In the genomic region with DNA sequence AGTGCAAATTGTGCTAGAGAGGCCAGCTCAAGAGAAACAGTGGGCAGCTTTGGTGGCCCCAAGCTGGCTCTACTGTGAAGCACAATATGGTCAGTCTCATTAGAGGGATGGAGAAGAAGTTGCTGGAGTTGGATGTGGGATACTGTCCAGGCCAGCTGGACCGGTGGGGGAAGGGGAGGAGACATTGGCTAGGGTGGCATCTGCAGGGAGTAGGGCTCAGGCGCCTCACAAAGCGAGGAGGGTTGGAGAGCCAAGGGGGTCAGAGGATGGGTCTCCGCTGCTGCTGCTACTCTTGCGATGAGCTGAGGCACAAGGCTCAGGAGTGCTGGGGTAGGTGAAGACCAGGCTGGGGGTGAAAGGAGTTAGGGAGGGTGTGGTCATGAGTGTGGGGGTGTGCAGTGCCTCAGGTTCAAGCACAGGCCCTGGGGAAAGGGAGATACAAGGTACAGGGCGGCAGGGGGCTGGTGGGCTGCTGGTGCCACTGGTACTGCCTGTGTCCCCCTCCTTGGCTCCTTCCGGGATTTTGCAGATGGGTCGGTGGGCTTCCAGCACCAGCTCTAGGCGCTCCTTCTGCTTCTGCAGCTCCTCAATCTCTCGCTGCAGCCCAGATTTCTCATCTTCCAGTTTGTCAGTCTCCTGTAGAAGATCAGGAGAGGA, we compare ENCODE assay signal across 8 cellular contexts. TPM values are rescaled to one million over a fixed set of nuclear protein-coding genes. Genes with fewer than 3 reads are reported as not detected.
A peak's percentile ranks its signal among the peaks of the same experiment; 100 is the strongest.
DNase-seq lines count a peak whose midpoint lies in the region; ATAC-seq and TF ChIP-seq lines count a peak whose summit lies in the region.

No MANE protein-coding gene starts in this region.

- WGBS in esophagus muscularis mucosa, result 72% methylated on average over 10 of the region's 10 CpGs

- intact Hi-C loops in Panc1 (cut with micrococcal nuclease; ENCODE audit: unreplicated experiment) (no loop called here), esophagus muscularis mucosa (cut with DNase I) (no loop called here)

- no TSS peak for BruUV-seq in Panc1 (replicated peaks; lab: Mats Ljungman, UMichigan)

- H3K27me3 ChIP-seq in GM06990 (replicated peaks; ENCODE audit: control insufficient read depth, insufficient read depth, low read length), result no peaks in the 10 kb centered on the region
- H3K27me3 ChIP-seq in Panc1 (ENCODE audit: control insufficient read depth, insufficient read depth, low read length), result no peaks in the 10 kb centered on the region
- no peaks in the 10 kb centered on the region for H3K27me3 ChIP-seq in esophagus muscularis mucosa
- no peaks in the 10 kb centered on the region for H3K27me3 ChIP-seq in skeletal muscle tissue (ENCODE audit: control insufficient read depth in 3 of 3, insufficient read depth in 3 of 3, low read length in 3 of 3)

- ATAC-seq in Panc1 (no peak), HG03095 (IDR thresholded peaks at IDR 0.05; ENCODE audit: unreplicated experiment) (no peak), HG03565 (IDR thresholded peaks at IDR 0.05; ENCODE audit: unreplicated experiment) (no peak), left lobe of liver (no peak), GM19023 (IDR thresholded peaks at IDR 0.05; ENCODE audit: unreplicated experiment) (no peak)

- in situ Hi-C loops in Panc1 (cut with HindIII; ENCODE audit: low pct_unique_long_range_greater_than_20kb, low sequenced_read_pairs), result no loop called here

- H3K4me3 ChIP-seq in GM06990 (replicated peaks; ENCODE audit: low read depth, low read length) (peak overlapping the region; percentile 89), Panc1 (ENCODE audit: low read depth in 2 of 2, low read length in 2 of 2) (peak overlapping the region; percentile 88 to 93), esophagus muscularis mucosa (peak overlapping the region in 3 of 4 donors; percentile 30 to 84 (median 84)), skeletal muscle tissue (ENCODE audit: low read length in 3 of 3) (peak overlapping the region in 2 of 3 donors; percentile 30 to 35)

- no peak for TF ChIP-seq EP300 in esophagus muscularis mucosa (IDR thresholded peaks at IDR 0.05)

- H3K36me3 ChIP-seq in GM06990 (ENCODE audit: control insufficient read depth, insufficient read depth, low read length) (no peaks in the 10 kb centered on the region; the same call in none of the 2 replicates), Panc1 (ENCODE audit: control insufficient read depth, insufficient read depth, low read length) (no peaks in the 10 kb centered on the region; the same call in 1 of the 2 replicates), esophagus muscularis mucosa (no peaks in the 10 kb centered on the region), skeletal muscle tissue (ENCODE audit: control insufficient read depth in 3 of 3, insufficient read depth in 3 of 3, low read length in 3 of 3) (no peaks in the 10 kb centered on the region)

- DNase-seq in GM06990 (ENCODE audit: extremely low read depth, insufficient read length) (no peak), Panc1 (ENCODE audit: low read depth, low spot score) (no peak), esophagus muscularis mucosa (ENCODE audit: extremely low spot score) (no peak), left lobe of liver (ENCODE audit: low spot score) (no peak)

- CTCF ChIA-PET in Panc1 (lab: Charles Lee), result no interaction called here

- peak overlapping the region in 2 of 3 donors; percentile 32 to 96 for H3K9ac ChIP-seq in skeletal muscle tissue (ENCODE audit: low read depth in 1 of 3, low read length in 3 of 3)

- H3K4me1 ChIP-seq in Panc1 (ENCODE audit: control insufficient read depth, insufficient read depth, low read length) (peaks cover 67% of the 10 kb centered on the region), esophagus muscularis mucosa (peaks cover 43 to 58% (median 55%) of the 10 kb centered on the region in 4 donors), skeletal muscle tissue (ENCODE audit: control insufficient read depth in 3 of 3, insufficient read depth in 3 of 3, low read length in 3 of 3) (peaks cover 43 to 60% (median 45%) of the 10 kb centered on the region in 3 donors)

- POLR2A ChIA-PET in Panc1 (lab: Charles Lee), result interaction anchor here (0.6 to 2.2 kb wide), 5 partner anchors 8 to 252 kb away, joined by 3 to 9 read pairs (median 4); no protein-coding TSS in a partner anchor

- no peak for TF ChIP-seq POLR2A in esophagus muscularis mucosa (IDR thresholded peaks at IDR 0.05; ENCODE audit: low read depth)

- H3K9me3 ChIP-seq in Panc1 (ENCODE audit: control insufficient read depth, insufficient read depth, low read depth, low read length), result no peaks in the 10 kb centered on the region
- H3K9me3 ChIP-seq in esophagus muscularis mucosa, result no peaks in the 10 kb centered on the region
- H3K9me3 ChIP-seq in skeletal muscle tissue (ENCODE audit: control insufficient read depth in 3 of 3, low read length in 3 of 3), result no peaks in the 10 kb centered on the region

- H3K27ac ChIP-seq in Panc1 (ENCODE audit: low read length) (peak overlapping the region; percentile 87), esophagus muscularis mucosa (replicated peaks in 1 of 4) (peak overlapping the region; percentile 96 to 100 (median 98)), skeletal muscle tissue (ENCODE audit: low read depth, low read length) (peak overlapping the region; percentile 89)

- TF ChIP-seq CTCF in GM06990 (IDR thresholded peaks at IDR 0.05; ENCODE audit: insufficient read depth, low read length, poor library complexity, severe bottlenecking) (no peak), Panc1 (IDR thresholded peaks at IDR 0.05) (no peak), esophagus muscularis mucosa (IDR thresholded peaks at IDR 0.05) (no peak)

RNA-seq across cellular contexts. Expression of a gene that starts 2.3 kb away (rescaled TPM):
- 85.4 TPM for total RNA-seq in Panc1 (2021; ENCODE audit: unreplicated experiment)
- polyA plus RNA-seq in Panc1 (2012; ENCODE audit: insufficient read length), result 188 TPM
- 10 to 100 TPM; 63.5 to 99.5 (median 84.6) TPM for total RNA-seq in esophagus muscularis mucosa
- total RNA-seq in skeletal muscle tissue, result 12.0 TPM
- total RNA-seq in left lobe of liver, result 7.9 TPM

RNA-seq across cellular contexts. Expression of a gene that starts 4.5 kb away (rescaled TPM):
- 105 TPM for total RNA-seq in Panc1 (2021; ENCODE audit: unreplicated experiment)
- 154 TPM for polyA plus RNA-seq in Panc1 (2012; ENCODE audit: insufficient read length)
- 10 to 100 TPM; 33.2 to 74.3 (median 48.6) TPM for total RNA-seq in esophagus muscularis mucosa
- total RNA-seq in skeletal muscle tissue, result 110 TPM
- total RNA-seq in left lobe of liver, result 20.3 TPM

RNA-seq across cellular contexts. Expression of a gene that starts 7.4 kb away (rescaled TPM):
- 186 TPM for total RNA-seq in Panc1 (2021; ENCODE audit: unreplicated experiment)
- 149 TPM for polyA plus RNA-seq in Panc1 (2012; ENCODE audit: insufficient read length)
- total RNA-seq in esophagus muscularis mucosa, result 10 to 100 TPM in 1 of 4 donors, 1 to 10 TPM in 2, not detected in 1; 3.2 to 47.2 (median 8.7) TPM
- total RNA-seq in skeletal muscle tissue, result not detected
- 0.53 TPM for total RNA-seq in left lobe of liver

RNA-seq across cellular contexts. Expression of a gene that starts 13.2 kb away (rescaled TPM):
- total RNA-seq in Panc1 (2021; ENCODE audit: unreplicated experiment) (not detected), esophagus muscularis mucosa (1 to 10 TPM in 3 of 4 donors, under 1 TPM in 1; 0.83 to 2.7 (median 1.5) TPM), skeletal muscle tissue (1.0 TPM), left lobe of liver (0.63 TPM)
- polyA plus RNA-seq in Panc1 (2012; ENCODE audit: insufficient read length), result not detected

RNA-seq across cellular contexts. Expression of a gene that starts 20.2 kb away (rescaled TPM):
- 23.7 TPM for total RNA-seq in Panc1 (2021; ENCODE audit: unreplicated experiment)
- 44.8 TPM for polyA plus RNA-seq in Panc1 (2012; ENCODE audit: insufficient read length)
- 100 to 1,000 TPM in 1 of 4 donors, 10 to 100 TPM in 3; 71.8 to 111 (median 82.2) TPM for total RNA-seq in esophagus muscularis mucosa
- 35.0 TPM for total RNA-seq in skeletal muscle tissue
- total RNA-seq in left lobe of liver, result 6.0 TPM

Comparison
In these comparisons a context has a peak if more than half of its experiments do, and no peak if none do; other contexts are left out.
1. H3K4me3 ChIP-seq: peak in every context shown above with its lines; median percentile 90 in Panc1; 89 in GM06990; 84 in esophagus muscularis mucosa; 32 in skeletal muscle tissue.